ENCODE assay signal across 20 cellular contexts in genomic region chr13:77036294-77036693, GRCh38.
"Had no signal": no experiment of that assay in that cellular context is flagged by ENCODE, and none has a peak within 500 bp of the region (broad histone marks: within the 10 kb centered on the region; RNA-seq: fewer than 3 reads in every experiment).

No MANE protein-coding gene starts in this region.

- H3K27ac Mint-ChIP-seq: immature natural killer cell; naive thymus-derived CD4-positive, alpha-beta T cell; nephron progenitor cell had no signal

- H3K27ac ChIP-seq: colonic mucosa, esophagus squamous epithelium, gastroesophageal sphincter, neutrophil, tibial artery, upper lobe of left lung, uterus had no signal

- DNase-seq: colonic mucosa; dermis blood vessel endothelial cell; esophagus squamous epithelium; foreskin fibroblast; immature natural killer cell; left colon; left ventricle myocardium superior; mesendoderm; naive thymus-derived CD4-positive, alpha-beta T cell; nephron progenitor cell; posterior cingulate gyrus; small intestine; stimulated activated CD4-positive, alpha-beta T cell treated with anti-CD3 and anti-CD28 coated beads, Interleukin-2, amount 100 ng/mL, for 48 hours; stimulated activated naive CD4-positive, alpha-beta T cell treated with Interleukin-2 at 50 U/mL for 16 hours; tibial artery; upper lobe of left lung; uterus had no signal

- H3K4me3 Mint-ChIP-seq: immature natural killer cell; naive thymus-derived CD4-positive, alpha-beta T cell; nephron progenitor cell had no signal

- H3K4me1 ChIP-seq: colonic mucosa, esophagus squamous epithelium, gastroesophageal sphincter, upper lobe of left lung, uterus had no signal

- H3K4me1 Mint-ChIP-seq: immature natural killer cell, nephron progenitor cell had no signal

- H3K9me3 Mint-ChIP-seq: immature natural killer cell had no signal

- H3K9me3 ChIP-seq: colonic mucosa, esophagus squamous epithelium, gastroesophageal sphincter, neutrophil, tibial artery, upper lobe of left lung, uterus had no signal

- H3K36me3 ChIP-seq: colonic mucosa, esophagus squamous epithelium, gastroesophageal sphincter, neutrophil, tibial artery, upper lobe of left lung, uterus had no signal

- ATAC-seq: gastroesophageal sphincter; left colon; left ventricle myocardium superior; naive thymus-derived CD4-positive, alpha-beta T cell had no signal

- H3K4me3 ChIP-seq: colonic mucosa, esophagus squamous epithelium, gastroesophageal sphincter, lung, tibial artery, upper lobe of left lung, uterus had no signal

- H3K27me3 ChIP-seq: colonic mucosa, esophagus squamous epithelium, gastroesophageal sphincter, neutrophil, tibial artery, upper lobe of left lung, uterus had no signal
